In genomic region chr17:56350592-56350991, GRCh38 we compare ENCODE assay signal across 25 cellular contexts.
"Had no signal": no experiment of that assay in that cellular context is flagged by ENCODE, and none has a peak within 500 bp of the region (broad histone marks: within the 10 kb centered on the region; RNA-seq: fewer than 3 reads in every experiment).

No MANE protein-coding gene starts in this region.

- H3K36me3 ChIP-seq: adrenal gland, breast epithelium had no signal

- H3K27ac ChIP-seq: adrenal gland, breast epithelium, KMS-11 had no signal

- H3K9ac ChIP-seq: KMS-11 had no signal

- ATAC-seq: activated CD8-positive, alpha-beta T cell treated with anti-CD3 and anti-CD28 coated beads, Interleukin-2, amount 10 ng/mL, durations not matched to agents 7 days and 5 days; Panc1; Right ventricle myocardium inferior; T-helper 17 cell; WTC11 had no signal

- H3K4me2 ChIP-seq: KMS-11 had no signal

- H3K4me3 ChIP-seq: adrenal gland, breast epithelium had no signal

- H3K9me3 ChIP-seq: adrenal gland had no signal

- H3K4me1 ChIP-seq: adrenal gland, breast epithelium had no signal

- DNase-seq: activated CD4-positive, alpha-beta T cell treated with anti-CD3 and anti-CD28 coated beads for 48 hours; activated CD4-positive, alpha-beta T cell treated with anti-CD3 and anti-CD28 coated beads, Interleukin-2, amount 50 U/mL, for 4 hours; activated CD4-positive, CD25-positive, alpha-beta regulatory T cell treated with anti-CD3 and anti-CD28 coated beads, Interleukin-2, amount 50 U/mL, for 72 hours; activated CD8-positive, alpha-beta memory T cell treated with anti-CD3 and anti-CD28 coated beads, Interleukin-2, amount 50 U/mL, for 48 hours; activated CD8-positive, alpha-beta T cell treated with anti-CD3 and anti-CD28 coated beads, Interleukin-2, amount 10 ng/mL, durations not matched to agents 7 days and 5 days; activated naive CD4-positive, alpha-beta T cell treated with anti-CD3 and anti-CD28 coated beads, Interleukin-2, amount 50 U/mL, for 16 hours; activated naive CD8-positive, alpha-beta T cell treated with anti-CD3 and anti-CD28 coated beads, Interleukin-2, amount 10 ng/mL, durations not matched to agents 7 days and 5 days; activated T-cell treated with anti-CD3 and anti-CD28 coated beads, Interleukin-2, amount 50 U/mL, for 1 hour; adrenal gland; anterior cingulate cortex; caudate nucleus; MM.1S; NCI-H146; NCI-H187 treated with DMSO at 0.1 percent for 48 hours; NCI-H2081 treated with DMSO at 0.1 percent for 48 hours; NCI-H446; NCI-H524; RPMI8226; T-helper 17 cell; T-helper 9 cell had no signal

- H3K27me3 ChIP-seq: adrenal gland, breast epithelium had no signal
